In the genomic region with DNA sequence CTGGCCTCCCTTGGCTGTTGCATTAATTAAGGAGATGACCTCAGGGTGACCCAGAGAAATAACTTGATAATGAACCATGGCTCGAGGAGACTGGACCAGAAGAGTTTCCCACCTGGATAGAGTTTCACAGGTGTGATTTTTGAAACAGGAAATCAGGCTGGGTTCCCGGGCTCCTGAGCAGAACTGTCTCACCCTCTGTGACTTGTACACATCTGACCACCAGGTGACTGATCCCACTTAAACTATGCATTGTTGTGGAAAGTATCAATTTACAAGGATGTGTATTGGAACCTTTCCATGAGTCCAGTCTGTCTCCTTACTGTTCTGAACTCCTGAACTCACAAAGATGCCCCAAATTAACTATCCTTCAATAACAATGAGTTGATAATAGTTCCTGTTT, we compare ENCODE assay signal across 13 cellular contexts.
DNase-seq lines count a peak whose midpoint lies in the region; ATAC-seq and TF ChIP-seq lines count a peak whose summit lies in the region.
"Had no signal": no experiment of that assay in that cellular context is flagged by ENCODE, and none has a peak within 500 bp of the region (broad histone marks: within the 10 kb centered on the region; RNA-seq: fewer than 3 reads in every experiment).

No MANE protein-coding gene starts in this region.

- H3K4me2 ChIP-seq in SK-N-SH = no peak overlapping the region

- H3K9ac ChIP-seq in SK-N-SH = no peak overlapping the region

- H3K27ac ChIP-seq in SK-N-SH (ENCODE audit: low read depth in 2 of 2, low read length in 1 of 2) (no peak overlapping the region), RWPE2 (ENCODE audit: poor library complexity, severe bottlenecking) (peak overlapping the region; percentile 66), esophagus squamous epithelium (peak overlapping the region; percentile 10 to 74 (median 48)), stomach (peak overlapping the region in 1 of 5 donors; percentile 85)
- H3K27ac ChIP-seq: spleen had no signal

- ATAC-seq in SK-N-SH treated with all-trans-retinoic acid at 6 μM for 48 hours (peak; percentile 18; the same call in 1 of the 3 replicates), RWPE2 (ENCODE audit: low read depth) (peak; percentile 73)

- no peaks in the 10 kb centered on the region for H4K20me1 ChIP-seq in SK-N-SH (ENCODE audit: insufficient read depth)

- POLR2A ChIA-PET in SK-N-SH (lab: Yijun Ruan, JAX) = no interaction called here

- H3F3A ChIP-seq in SK-N-SH (replicated peaks; ENCODE audit: insufficient read depth) = peaks cover 5% of the 10 kb centered on the region

- peaks cover 18% of the 10 kb centered on the region for H3K4me1 Mint-ChIP-seq in type B pancreatic cell (ENCODE audit: unreplicated experiment)

- CTCF ChIA-PET in SK-N-SH (lab: Yijun Ruan, JAX) = interaction anchor here (0.8 to 10.2 kb wide), 44 partner anchors 9 to 726 kb away, joined by 3 to 182 read pairs (median 6); a partner anchor contains a TSS

- no peak overlapping the region for H3K4me3 ChIP-seq in SK-N-SH (ENCODE audit: low read depth in 2 of 2, low read length in 1 of 2)
- H3K4me3 ChIP-seq in RWPE2 (ENCODE audit: severe bottlenecking) = no peak overlapping the region
- H3K4me3 ChIP-seq in esophagus squamous epithelium = no peak overlapping the region
- H3K4me3 ChIP-seq in stomach = no peak overlapping the region
- H3K4me3 ChIP-seq: spleen had no signal

- H3K9me3 ChIP-seq in SK-N-SH = no peaks in the 10 kb centered on the region
- H3K9me3 ChIP-seq in RWPE2 (ENCODE audit: severe bottlenecking) = no peaks in the 10 kb centered on the region
- no peaks in the 10 kb centered on the region for H3K9me3 ChIP-seq in esophagus squamous epithelium
- H3K9me3 ChIP-seq in stomach = no peaks in the 10 kb centered on the region
- H3K9me3 ChIP-seq: spleen had no signal

- intact Hi-C loops in esophagus squamous epithelium (cut with DNase I) = loop anchor here (5.0 kb wide), 2 partner anchors 492 to 552 kb away; no protein-coding TSS in a partner anchor
- intact Hi-C loops in stomach (cut with DNase I; ENCODE audit: low total_unique reads) = loop anchor here (10.0 kb wide), 1 partner anchor 494 kb away; no protein-coding TSS in a partner anchor

- TF ChIP-seq RAD21 in SK-N-SH (IDR thresholded peaks at IDR 0.05; ENCODE audit: low read length) = no peak

- H2AFZ ChIP-seq in SK-N-SH (ENCODE audit: low read depth) = no peak overlapping the region

- H3K9me3 Mint-ChIP-seq in type B pancreatic cell = no peaks in the 10 kb centered on the region
- H3K9me3 Mint-ChIP-seq: CD8-positive, alpha-beta memory T cell; memory B cell had no signal

- no peaks in the 10 kb centered on the region for H3K36me3 ChIP-seq in SK-N-SH (replicated peaks in 1 of 2; ENCODE audit: control insufficient read depth in 1 of 2, insufficient read depth in 2 of 2, low read length in 1 of 2)
- H3K36me3 ChIP-seq in RWPE2 (ENCODE audit: low read depth) = no peaks in the 10 kb centered on the region
- H3K36me3 ChIP-seq in esophagus squamous epithelium = no peaks in the 10 kb centered on the region
- no peaks in the 10 kb centered on the region for H3K36me3 ChIP-seq in stomach
- H3K36me3 ChIP-seq: spleen had no signal

- TF ChIP-seq EP300 in SK-N-SH (IDR thresholded peaks at IDR 0.05; ENCODE audit: borderline replicate concordance in 1 of 2, low read depth in 1 of 2, low read length in 1 of 2) = no peak
- no peak for TF ChIP-seq EP300 in stomach (IDR thresholded peaks at IDR 0.05)

- H3K27me3 ChIP-seq in SK-N-SH (ENCODE audit: insufficient read depth) (no peaks in the 10 kb centered on the region), RWPE2 (ENCODE audit: insufficient read depth, poor library complexity, severe bottlenecking) (no peaks in the 10 kb centered on the region), esophagus squamous epithelium (no peaks in the 10 kb centered on the region), stomach (no peaks in the 10 kb centered on the region)
- H3K27me3 ChIP-seq: spleen had no signal

- no peak overlapping the region for H3K27ac Mint-ChIP-seq in type B pancreatic cell
- H3K27ac Mint-ChIP-seq: CD8-positive, alpha-beta memory T cell had no signal

- no peak overlapping the region for H3K4me3 Mint-ChIP-seq in type B pancreatic cell
- H3K4me3 Mint-ChIP-seq: activated naive CD8-positive, alpha-beta T cell; CD8-positive, alpha-beta memory T cell; memory B cell had no signal

- DNase-seq in SK-N-SH (no peak), RWPE2 (ENCODE audit: low spot score) (no peak), esophagus squamous epithelium (lab: John Stamatoyannopoulos, UW) (no peak), type B pancreatic cell (ENCODE audit: extremely low spot score, unreplicated experiment) (no peak), stomach (no peak), DMS 273 (lab: John Stamatoyannopoulos, UW; ENCODE audit: unreplicated experiment) (no peak), GOT3 (lab: John Stamatoyannopoulos, UW) (no peak)
- DNase-seq: CD8-positive, alpha-beta memory T cell; NCI-H345; spleen had no signal

- no peaks in the 10 kb centered on the region for H3K79me2 ChIP-seq in SK-N-SH (ENCODE audit: insufficient read depth)

- TF ChIP-seq CTCF in SK-N-SH (IDR thresholded peaks at IDR 0.05) (no peak), RWPE2 (IDR thresholded peaks at IDR 0.05; ENCODE audit: poor library complexity, severe bottlenecking) (no peak), esophagus squamous epithelium (IDR thresholded peaks at IDR 0.05) (peak in 2 of 6 experiments; percentile 21 to 32), type B pancreatic cell (conservative IDR thresholded peaks at IDR 0.05) (peak; percentile 4), stomach (IDR thresholded peaks at IDR 0.05) (no peak)

- H3K4me1 ChIP-seq in SK-N-SH (ENCODE audit: control insufficient read depth in 1 of 2, insufficient read depth in 2 of 2, low read depth in 1 of 2, low read length in 1 of 2) = peaks cover 0 to 6% of the 10 kb centered on the region in 2 experiments; a peak in 2 of 4 replicates
- H3K4me1 ChIP-seq in RWPE2 (ENCODE audit: insufficient read depth, poor library complexity, severe bottlenecking) = peaks cover 25% of the 10 kb centered on the region
- peaks cover 13 to 63% (median 23%) of the 10 kb centered on the region in 3 donors for H3K4me1 ChIP-seq in esophagus squamous epithelium
- H3K4me1 ChIP-seq in stomach = peaks cover 16 to 49% (median 28%) of the 10 kb centered on the region in 4 donors

- no peaks in the 10 kb centered on the region for H3K27me3 Mint-ChIP-seq in type B pancreatic cell
- H3K27me3 Mint-ChIP-seq: activated naive CD8-positive, alpha-beta T cell; memory B cell had no signal

- H3K36me3 Mint-ChIP-seq in type B pancreatic cell = no peaks in the 10 kb centered on the region
- H3K36me3 Mint-ChIP-seq: activated naive CD8-positive, alpha-beta T cell; CD8-positive, alpha-beta memory T cell; memory B cell had no signal

- WGBS in SK-N-SH (ENCODE audit: low lambda C conversion rate) = 63% methylated on average over 2 of the region's 2 CpGs
- WGBS in esophagus squamous epithelium, 2 donors = 35 to 46% methylated on average over 2 of the region's 2 CpGs
- WGBS in stomach, 5 donors = 57 to 68% (median 67%) methylated on average over 2 of the region's 2 CpGs

- H3K9me2 ChIP-seq in SK-N-SH = no peaks in the 10 kb centered on the region

- TF ChIP-seq POLR2A in esophagus squamous epithelium (IDR thresholded peaks at IDR 0.05) (no peak), stomach (IDR thresholded peaks at IDR 0.05) (no peak)

TF ChIP-seq in SK-N-SH treated with all-trans-retinoic acid at 6 μM for 48 hours, 23 proteins besides CTCF, POLR2A, EP300 and RAD21 (continues in another document):
- no peak for TF ChIP-seq ZFP3 (CRISPR knock-in tag; IDR thresholded peaks at IDR 0.05)
- no peak for TF ChIP-seq GLIS3 (CRISPR knock-in tag; IDR thresholded peaks at IDR 0.05)
- TF ChIP-seq, protein P1, sequence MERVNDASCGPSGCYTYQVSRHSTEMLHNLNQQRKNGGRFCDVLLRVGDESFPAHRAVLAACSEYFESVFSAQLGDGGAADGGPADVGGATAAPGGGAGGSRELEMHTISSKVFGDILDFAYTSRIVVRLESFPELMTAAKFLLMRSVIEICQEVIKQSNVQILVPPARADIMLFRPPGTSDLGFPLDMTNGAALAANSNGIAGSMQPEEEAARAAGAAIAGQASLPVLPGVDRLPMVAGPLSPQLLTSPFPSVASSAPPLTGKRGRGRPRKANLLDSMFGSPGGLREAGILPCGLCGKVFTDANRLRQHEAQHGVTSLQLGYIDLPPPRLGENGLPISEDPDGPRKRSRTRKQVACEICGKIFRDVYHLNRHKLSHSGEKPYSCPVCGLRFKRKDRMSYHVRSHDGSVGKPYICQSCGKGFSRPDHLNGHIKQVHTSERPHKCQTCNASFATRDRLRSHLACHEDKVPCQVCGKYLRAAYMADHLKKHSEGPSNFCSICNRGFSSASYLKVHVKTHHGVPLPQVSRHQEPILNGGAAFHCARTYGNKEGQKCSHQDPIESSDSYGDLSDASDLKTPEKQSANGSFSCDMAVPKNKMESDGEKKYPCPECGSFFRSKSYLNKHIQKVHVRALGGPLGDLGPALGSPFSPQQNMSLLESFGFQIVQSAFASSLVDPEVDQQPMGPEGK (CRISPR knock-in tag; IDR thresholded peaks at IDR 0.05; ENCODE audit: borderline replicate concordance) = no peak
- TF ChIP-seq SNAI2 (CRISPR knock-in tag; IDR thresholded peaks at IDR 0.05) = no peak
- no peak for TF ChIP-seq ZFP30 (CRISPR knock-in tag; IDR thresholded peaks at IDR 0.05)
- TF ChIP-seq ZNF565 (CRISPR knock-in tag; conservative IDR thresholded peaks at IDR 0.05; ENCODE audit: low read depth) = no peak

TF ChIP-seq in SK-N-SH, 30 proteins besides CTCF, POLR2A, EP300 and RAD21 (continues in another document):
- TF ChIP-seq, protein P2, sequence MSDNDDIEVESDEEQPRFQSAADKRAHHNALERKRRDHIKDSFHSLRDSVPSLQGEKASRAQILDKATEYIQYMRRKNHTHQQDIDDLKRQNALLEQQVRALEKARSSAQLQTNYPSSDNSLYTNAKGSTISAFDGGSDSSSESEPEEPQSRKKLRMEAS (IDR thresholded peaks at IDR 0.05; ENCODE audit: low read depth) = no peak
- TF ChIP-seq, protein P3, sequence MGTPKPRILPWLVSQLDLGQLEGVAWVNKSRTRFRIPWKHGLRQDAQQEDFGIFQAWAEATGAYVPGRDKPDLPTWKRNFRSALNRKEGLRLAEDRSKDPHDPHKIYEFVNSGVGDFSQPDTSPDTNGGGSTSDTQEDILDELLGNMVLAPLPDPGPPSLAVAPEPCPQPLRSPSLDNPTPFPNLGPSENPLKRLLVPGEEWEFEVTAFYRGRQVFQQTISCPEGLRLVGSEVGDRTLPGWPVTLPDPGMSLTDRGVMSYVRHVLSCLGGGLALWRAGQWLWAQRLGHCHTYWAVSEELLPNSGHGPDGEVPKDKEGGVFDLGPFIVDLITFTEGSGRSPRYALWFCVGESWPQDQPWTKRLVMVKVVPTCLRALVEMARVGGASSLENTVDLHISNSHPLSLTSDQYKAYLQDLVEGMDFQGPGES (IDR thresholded peaks at IDR 0.05; ENCODE audit: low read depth, low read length) = no peak
- TF ChIP-seq CHD2 (IDR thresholded peaks at IDR 0.05; ENCODE audit: low read length, partially characterized antibody) (no peak), RCOR1 (IDR thresholded peaks at IDR 0.05; ENCODE audit: low read length) (no peak)

Comparison
In these comparisons a context has a peak if more than half of its experiments do, and no peak if none do; other contexts are left out.
1. H3K27ac ChIP-seq: peak in RWPE2 (single experiment) and esophagus squamous epithelium (4 of 4); none in SK-N-SH (0 of 2).